14 cellular contexts compared by ENCODE assay signal in the genomic region with DNA sequence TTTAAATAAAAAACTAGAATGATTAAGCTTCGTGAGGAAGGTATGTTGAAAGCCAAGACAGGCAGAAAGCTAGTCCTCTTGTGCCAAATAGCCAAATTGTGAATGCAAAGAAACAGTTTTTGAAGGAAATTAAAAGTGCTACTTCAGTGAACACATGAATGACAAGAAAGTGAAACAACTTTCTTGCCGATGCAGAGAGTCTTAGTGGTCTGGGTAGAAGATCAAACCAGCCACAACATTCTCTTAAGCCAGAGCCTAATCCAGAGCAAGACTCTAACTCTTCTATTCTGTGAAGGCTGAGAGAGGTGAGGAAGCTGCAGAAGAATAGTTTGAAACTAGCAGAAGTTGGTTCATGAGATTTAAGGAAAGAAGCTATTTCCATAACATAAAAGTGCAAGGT.
"Had no signal": no experiment of that assay in that cellular context is flagged by ENCODE, and none has a peak within 500 bp of the region (broad histone marks: within the 10 kb centered on the region; RNA-seq: fewer than 3 reads in every experiment).

No MANE protein-coding gene starts in this region.

- FAIRE-seq: endothelial cell of umbilical vein had no signal

- H3K27ac Mint-ChIP-seq: activated naive CD4-positive, alpha-beta T cell treated with anti-CD3 and anti-CD28 coated beads, Interleukin-2, amount 50 U/mL, for 24 hours had no signal

- H3K9me3 Mint-ChIP-seq: activated naive CD4-positive, alpha-beta T cell treated with anti-CD3 and anti-CD28 coated beads, Interleukin-2, amount 50 U/mL, for 24 hours; naive B cell had no signal

- H3K4me1 Mint-ChIP-seq: naive B cell had no signal

- H3K4me1 ChIP-seq: ascending aorta, vagina had no signal

- H3K27ac ChIP-seq: ascending aorta, neutrophil, tibial nerve, vagina had no signal

- H3K27me3 Mint-ChIP-seq: activated naive CD4-positive, alpha-beta T cell treated with anti-CD3 and anti-CD28 coated beads, Interleukin-2, amount 50 U/mL, for 24 hours; naive B cell had no signal

- H3K4me3 ChIP-seq: ascending aorta, lung, tibial nerve, vagina had no signal

- H3K4me3 Mint-ChIP-seq: activated naive CD4-positive, alpha-beta T cell treated with anti-CD3 and anti-CD28 coated beads, Interleukin-2, amount 50 U/mL, for 24 hours; naive B cell had no signal

- H3K27me3 ChIP-seq: ascending aorta, neutrophil, tibial nerve, vagina had no signal

- H3K9me3 ChIP-seq: ascending aorta, neutrophil, tibial nerve, vagina had no signal

- ATAC-seq: left colon had no signal

- DNase-seq: activated CD4-positive, CD25-positive, alpha-beta regulatory T cell; activated T-cell treated with anti-CD3 and anti-CD28 coated beads, Interleukin-2, amount 50 U/mL, for 1 hour; foreskin melanocyte; head of caudate nucleus; left colon; naive B cell; stimulated activated CD4-positive, alpha-beta T cell treated with anti-CD3 and anti-CD28 coated beads, Interleukin-15, amount 100 ng/mL, for 24 hours had no signal
